ENCODE assay signal across 1 cellular context in the genomic region with DNA sequence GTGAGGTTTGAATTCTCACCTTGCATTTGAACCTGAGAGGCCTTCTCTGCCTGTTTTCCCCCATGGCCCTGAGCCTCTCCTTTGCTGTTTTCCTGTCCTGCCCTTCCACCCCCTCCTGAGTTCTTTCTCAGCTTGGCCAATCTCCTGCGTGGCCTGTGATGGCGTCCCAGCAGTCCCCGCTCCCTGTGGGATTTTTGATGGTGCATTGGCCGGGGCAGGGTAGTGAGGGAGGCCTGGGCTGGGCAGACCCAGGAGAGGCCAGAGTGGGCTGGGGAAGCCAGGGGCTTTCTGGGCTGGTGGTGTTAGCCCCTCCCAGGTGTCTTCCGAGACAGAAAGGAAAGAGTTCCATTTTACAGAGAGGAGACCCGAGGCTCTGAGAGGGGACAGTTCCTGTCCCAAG.
TF ChIP-seq lines count a peak whose summit lies in the region.

No MANE protein-coding gene starts in this region.

TF ChIP-seq in GM23338, 12 proteins besides CTCF, POLR2A, EP300 and RAD21 (continued from another document):
- TF ChIP-seq, protein P1, sequence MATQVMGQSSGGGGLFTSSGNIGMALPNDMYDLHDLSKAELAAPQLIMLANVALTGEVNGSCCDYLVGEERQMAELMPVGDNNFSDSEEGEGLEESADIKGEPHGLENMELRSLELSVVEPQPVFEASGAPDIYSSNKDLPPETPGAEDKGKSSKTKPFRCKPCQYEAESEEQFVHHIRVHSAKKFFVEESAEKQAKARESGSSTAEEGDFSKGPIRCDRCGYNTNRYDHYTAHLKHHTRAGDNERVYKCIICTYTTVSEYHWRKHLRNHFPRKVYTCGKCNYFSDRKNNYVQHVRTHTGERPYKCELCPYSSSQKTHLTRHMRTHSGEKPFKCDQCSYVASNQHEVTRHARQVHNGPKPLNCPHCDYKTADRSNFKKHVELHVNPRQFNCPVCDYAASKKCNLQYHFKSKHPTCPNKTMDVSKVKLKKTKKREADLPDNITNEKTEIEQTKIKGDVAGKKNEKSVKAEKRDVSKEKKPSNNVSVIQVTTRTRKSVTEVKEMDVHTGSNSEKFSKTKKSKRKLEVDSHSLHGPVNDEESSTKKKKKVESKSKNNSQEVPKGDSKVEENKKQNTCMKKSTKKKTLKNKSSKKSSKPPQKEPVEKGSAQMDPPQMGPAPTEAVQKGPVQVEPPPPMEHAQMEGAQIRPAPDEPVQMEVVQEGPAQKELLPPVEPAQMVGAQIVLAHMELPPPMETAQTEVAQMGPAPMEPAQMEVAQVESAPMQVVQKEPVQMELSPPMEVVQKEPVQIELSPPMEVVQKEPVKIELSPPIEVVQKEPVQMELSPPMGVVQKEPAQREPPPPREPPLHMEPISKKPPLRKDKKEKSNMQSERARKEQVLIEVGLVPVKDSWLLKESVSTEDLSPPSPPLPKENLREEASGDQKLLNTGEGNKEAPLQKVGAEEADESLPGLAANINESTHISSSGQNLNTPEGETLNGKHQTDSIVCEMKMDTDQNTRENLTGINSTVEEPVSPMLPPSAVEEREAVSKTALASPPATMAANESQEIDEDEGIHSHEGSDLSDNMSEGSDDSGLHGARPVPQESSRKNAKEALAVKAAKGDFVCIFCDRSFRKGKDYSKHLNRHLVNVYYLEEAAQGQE (IDR thresholded peaks at IDR 0.05; ENCODE audit: unreplicated experiment), result no peak
